ENCODE assay signal across 15 cellular contexts in genomic region chr10:3955954-3956617, GRCh38.
A peak's percentile ranks its signal among the peaks of the same experiment; 100 is the strongest.
DNase-seq lines count a peak whose midpoint lies in the region; ATAC-seq and TF ChIP-seq lines count a peak whose summit lies in the region.
"Had no signal": no experiment of that assay in that cellular context is flagged by ENCODE, and none has a peak within 500 bp of the region (broad histone marks: within the 10 kb centered on the region; RNA-seq: fewer than 3 reads in every experiment).

No MANE protein-coding gene starts in this region.

- no peak for TF ChIP-seq POLR2A in spleen (IDR thresholded peaks at IDR 0.05)

- H3K27me3 ChIP-seq in iPS-20b (ENCODE audit: insufficient read depth, low read length) (no peaks in the 10 kb centered on the region), spleen (replicated peaks in 1 of 7) (no peaks in the 10 kb centered on the region), Karpas-422 (ENCODE audit: low read length) (no peaks in the 10 kb centered on the region)
- H3K27me3 ChIP-seq: breast epithelium had no signal

- H3K9me3 ChIP-seq in iPS-20b (ENCODE audit: insufficient read depth, low read depth, low read length) (no peaks in the 10 kb centered on the region), spleen (no peaks in the 10 kb centered on the region), Karpas-422 (ENCODE audit: low read length) (no peaks in the 10 kb centered on the region)
- H3K9me3 ChIP-seq: breast epithelium had no signal

- H3K36me3 ChIP-seq in iPS-20b (ENCODE audit: insufficient read depth, low read depth, low read length) (no peaks in the 10 kb centered on the region), spleen (no peaks in the 10 kb centered on the region), Karpas-422 (ENCODE audit: insufficient read depth, low read length) (no peaks in the 10 kb centered on the region)
- H3K36me3 ChIP-seq: breast epithelium had no signal

- H3K4me1 ChIP-seq in iPS-20b (ENCODE audit: insufficient read depth, low read length) (peaks cover 23% of the 10 kb centered on the region; the same call in 1 of the 2 replicates), spleen (peaks cover 3 to 19% (median 13%) of the 10 kb centered on the region in 6 donors), Karpas-422 (ENCODE audit: low read length) (peaks cover 32% of the 10 kb centered on the region)
- H3K4me1 ChIP-seq: breast epithelium had no signal

- H3K9me2 ChIP-seq in Karpas-422 (replicated peaks; ENCODE audit: insufficient read depth, low read length): no peaks in the 10 kb centered on the region

- H3K27ac ChIP-seq in iPS-20b (ENCODE audit: low read length) (no peak overlapping the region), spleen (no peak overlapping the region), Karpas-422 (ENCODE audit: low read length) (no peak overlapping the region)
- H3K27ac ChIP-seq: breast epithelium had no signal

- H3K4me3 ChIP-seq in iPS-20b (ENCODE audit: low read length): no peak overlapping the region; the same call in 1 of the 2 replicates
- H3K4me3 ChIP-seq in spleen: no peak overlapping the region
- H3K4me3 ChIP-seq in Karpas-422 (ENCODE audit: low read length): no peak overlapping the region
- H3K4me3 ChIP-seq: breast epithelium, smooth muscle cell had no signal

- no peak overlapping the region for H3K4me2 ChIP-seq in Karpas-422 (ENCODE audit: low read depth, low read length, poor library complexity, severe bottlenecking)
- H3K4me2 ChIP-seq: smooth muscle cell had no signal

- DNase-seq in COLO668 (lab: John Stamatoyannopoulos, UW; ENCODE audit: unreplicated experiment) (peak; percentile 14), NCI-H1092 (lab: John Stamatoyannopoulos, UW) (peak; percentile 62), NCI-H748 treated with DMSO at 0.1 percent for 48 hours (lab: John Stamatoyannopoulos, UW) (peak; percentile 55), spleen (no peak), Karpas-422 (no peak), posterior vena cava (ENCODE audit: low spot score) (no peak)
- DNase-seq: ACHN; activated naive CD4-positive, alpha-beta T cell treated with anti-CD3 and anti-CD28 coated beads, Interleukin-2, amount 10 ng/mL, durations not matched to agents 7 days and 5 days; effector CD8-positive, alpha-beta T cell; HFFc6; immature natural killer cell had no signal

- H4K20me1 ChIP-seq in Karpas-422 (ENCODE audit: insufficient read depth, low read depth, low read length): no peaks in the 10 kb centered on the region

- ATAC-seq in HG02840 (IDR thresholded peaks at IDR 0.05; ENCODE audit: low FRiP score, unreplicated experiment): no peak

- WGBS in spleen, 5 donors: 88 to 96% (median 91%) methylated on average over 13 of the region's 13 CpGs

- no peak for TF ChIP-seq CTCF in spleen (IDR thresholded peaks at IDR 0.05 in 8 of 11, conservative IDR thresholded peaks at IDR 0.05 in 3 of 11)

- H2AFZ ChIP-seq in Karpas-422 (ENCODE audit: low read length): no peak overlapping the region

- intact Hi-C loops in spleen (cut with DNase I; ENCODE audit: low total_unique reads) (no loop called here), posterior vena cava (cut with DNase I) (no loop called here)

- no peaks in the 10 kb centered on the region for H3K79me2 ChIP-seq in Karpas-422 (ENCODE audit: low read length)

- H3K9ac ChIP-seq in iPS-20b (ENCODE audit: low read depth, low read length) (peak overlapping the region; percentile 10; the same call in 1 of the 2 replicates), Karpas-422 (ENCODE audit: low read length) (no peak overlapping the region)

Comparison
In these comparisons a context has a peak if more than half of its experiments do, and no peak if none do; other contexts are left out.
1. DNase-seq: peak in COLO668 (single experiment), NCI-H1092 (single experiment) and NCI-H748 treated with DMSO at 0.1 percent for 48 hours (single experiment); none in spleen (single experiment), Karpas-422 (single experiment) and posterior vena cava (single experiment).